ENCODE assay signal across 8 cellular contexts in the genomic region with DNA sequence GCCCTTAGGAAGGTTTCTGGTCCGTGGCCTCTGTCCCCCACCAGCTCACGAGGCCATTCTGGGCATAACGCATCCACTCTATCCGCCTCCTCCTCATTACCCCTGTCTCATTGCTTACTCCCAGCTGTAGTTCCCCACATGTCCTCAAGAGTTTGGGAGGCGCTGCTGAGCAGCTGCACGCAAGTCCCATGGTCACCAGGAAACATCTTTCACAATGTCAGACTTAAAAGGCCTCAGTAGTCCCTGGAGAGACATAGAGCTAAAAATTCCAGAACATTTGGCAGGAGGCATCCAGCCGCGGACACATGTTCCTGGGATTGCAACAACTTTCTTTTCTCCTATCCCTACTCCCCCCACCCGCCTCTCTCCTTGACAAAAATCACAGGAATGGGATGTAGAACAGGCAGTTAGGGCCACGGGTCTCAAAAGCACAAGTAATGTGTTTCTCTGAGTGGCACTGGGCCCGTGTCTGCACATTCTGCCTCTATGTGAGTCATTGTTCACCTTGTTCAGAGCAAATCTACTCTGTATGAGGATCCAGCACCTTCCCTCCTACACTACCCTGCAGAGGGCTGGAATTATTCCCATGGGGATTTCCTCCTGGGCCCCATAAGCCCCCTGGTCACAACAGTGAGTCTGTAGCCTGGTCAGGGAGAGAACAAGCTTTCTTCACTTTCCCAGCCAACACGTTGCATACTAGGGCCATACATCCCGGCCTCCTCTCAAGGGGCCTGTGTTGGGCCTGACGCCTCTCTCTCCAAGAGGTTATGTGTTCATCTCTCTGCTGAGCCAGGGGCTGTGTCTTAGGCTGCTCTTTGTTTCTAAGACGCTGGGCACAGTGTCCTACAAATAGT. TPM values are rescaled to one million over a fixed set of nuclear protein-coding genes. Genes with fewer than 3 reads are reported as not detected.
A peak's percentile ranks its signal among the peaks of the same experiment; 100 is the strongest.
DNase-seq lines count a peak whose midpoint lies in the region; ATAC-seq and TF ChIP-seq lines count a peak whose summit lies in the region.

No MANE protein-coding gene starts in this region.

- H3K27me3 ChIP-seq in ACC112 (ENCODE audit: insufficient read depth, low read length) (no peaks in the 10 kb centered on the region), Peyer's patch (no peaks in the 10 kb centered on the region), trophoblast cell (ENCODE audit: insufficient read depth, low read length) (no peaks in the 10 kb centered on the region)

- H3K4ac ChIP-seq in trophoblast cell (ENCODE audit: low read depth, low read length) = no peak overlapping the region

- DNase-seq in Peyer's patch = peak; percentile 60 to 87 (median 79)
- DNase-seq in activated effector memory CD4-positive, alpha-beta T cell treated with anti-CD3 and anti-CD28 coated beads, Interleukin-2, amount 50 U/mL, for 16 hours = peak; percentile 88
- DNase-seq in glomerular visceral epithelial cell (ENCODE audit: extremely low spot score) = peak; percentile 65
- DNase-seq in trophoblast cell = peak; percentile 68 to 90
- DNase-seq in OCI-M2 (lab: John Stamatoyannopoulos, UW; ENCODE audit: unreplicated experiment) = no peak

- H4K91ac ChIP-seq in trophoblast cell (ENCODE audit: low read depth, low read length) = no peak overlapping the region

- no peak overlapping the region for H2AK5ac ChIP-seq in trophoblast cell (ENCODE audit: low read length)

- H3K27ac ChIP-seq in ACC112 (ENCODE audit: low read depth, low read length) = no peak overlapping the region
- peak overlapping the region; percentile 52 to 65 (median 60) for H3K27ac ChIP-seq in Peyer's patch
- H3K27ac ChIP-seq in trophoblast cell (ENCODE audit: low read depth, low read length) = no peak overlapping the region

- H3K9me3 ChIP-seq in Peyer's patch = no peaks in the 10 kb centered on the region
- no peaks in the 10 kb centered on the region for H3K9me3 ChIP-seq in trophoblast cell (ENCODE audit: insufficient read depth, low read depth, low read length)

- WGBS in trophoblast cell (ENCODE audit: extremely low coverage, insufficient coverage, insufficient read length) = no CpG with 5 or more reads among the region's 15 CpGs

- peaks cover under 1% of the 10 kb centered on the region for H3K79me1 ChIP-seq in trophoblast cell (ENCODE audit: low read length)

- no peak overlapping the region for H4K12ac ChIP-seq in trophoblast cell (ENCODE audit: low read depth, low read length)

- H2BK12ac ChIP-seq in trophoblast cell (ENCODE audit: low read length) = no peak overlapping the region

- no peak overlapping the region for H3K9ac ChIP-seq in trophoblast cell (ENCODE audit: low read length)

- H3K79me2 ChIP-seq in ACC112 (ENCODE audit: control insufficient read depth, insufficient read depth, low read length, unreplicated experiment) (no peaks in the 10 kb centered on the region), trophoblast cell (ENCODE audit: control insufficient read depth, insufficient read depth, low read length, poor library complexity) (no peaks in the 10 kb centered on the region)

- peak; percentile 85 for TF ChIP-seq CTCF in GM12874 (IDR thresholded peaks at IDR 0.05; ENCODE audit: insufficient read depth, low read depth, low read length)
- TF ChIP-seq CTCF in Peyer's patch (IDR thresholded peaks at IDR 0.05) = peak; percentile 78 to 98 (median 90)

- H3K4me1 ChIP-seq in ACC112 (ENCODE audit: control insufficient read depth, insufficient read depth, low read length, unreplicated experiment) (peaks cover 6% of the 10 kb centered on the region), Peyer's patch (peaks cover 0 to 37% (median 16%) of the 10 kb centered on the region in 4 donors), trophoblast cell (ENCODE audit: control insufficient read depth in 1 of 2, insufficient read depth in 2 of 2, low read length in 2 of 2) (peaks cover 18 to 20% of the 10 kb centered on the region in 2 experiments)

- no peak overlapping the region for H3K14ac ChIP-seq in trophoblast cell (ENCODE audit: low read length)

- H2BK120ac ChIP-seq in trophoblast cell (ENCODE audit: insufficient read depth, low read length, poor library complexity) = no peak overlapping the region

- H3K4me2 ChIP-seq in trophoblast cell (ENCODE audit: low read length) = no peak overlapping the region

- no peak overlapping the region for H3K23ac ChIP-seq in trophoblast cell (ENCODE audit: low read length)

- H2AFZ ChIP-seq in ACC112 (ENCODE audit: low read length, unreplicated experiment) = peak overlapping the region; percentile 48
- no peak overlapping the region for H2AFZ ChIP-seq in trophoblast cell (ENCODE audit: insufficient read depth, low read length, poor library complexity)

- no peak overlapping the region for H4K8ac ChIP-seq in trophoblast cell (ENCODE audit: low read depth, low read length)

- H3K18ac ChIP-seq in trophoblast cell (ENCODE audit: low read length) = no peak overlapping the region

- TF ChIP-seq POLR2A in Peyer's patch (IDR thresholded peaks at IDR 0.05) = no peak

- H2BK5ac ChIP-seq in trophoblast cell (ENCODE audit: low read depth, low read length, poor library complexity) = no peak overlapping the region

- no peak overlapping the region for H3K4me3 ChIP-seq in ACC112 (ENCODE audit: low read depth, low read length)
- H3K4me3 ChIP-seq in Peyer's patch = no peak overlapping the region
- H3K4me3 ChIP-seq in trophoblast cell (ENCODE audit: low read depth, low read length) = no peak overlapping the region

- no peaks in the 10 kb centered on the region for H3K36me3 ChIP-seq in ACC112 (ENCODE audit: insufficient read depth, low read length)
- H3K36me3 ChIP-seq in Peyer's patch = no peaks in the 10 kb centered on the region
- H3K36me3 ChIP-seq in trophoblast cell (ENCODE audit: control insufficient read depth in 1 of 2, insufficient read depth in 2 of 2, low read length in 2 of 2) = peaks cover 52 to 71% of the 10 kb centered on the region in 2 experiments

- no peak for ATAC-seq in GM21515 (IDR thresholded peaks at IDR 0.05; ENCODE audit: unreplicated experiment)

RNA-seq across cellular contexts. Expression of a gene that starts 8.2 kb away (rescaled TPM):
- 10 to 100 TPM; 10.9 to 44.6 (median 14.8) TPM for total RNA-seq in Peyer's patch
- 120 and 147 TPM in 2 replicates for polyA plus RNA-seq in trophoblast cell (2013)

Comparison
In these comparisons a context has a peak if more than half of its experiments do, and no peak if none do; other contexts are left out.
1. H3K27ac ChIP-seq: peak in Peyer's patch (4 of 4); none in ACC112 (single experiment) and trophoblast cell (single experiment).